ENCODE assay signal across 27 cellular contexts in the genomic region with DNA sequence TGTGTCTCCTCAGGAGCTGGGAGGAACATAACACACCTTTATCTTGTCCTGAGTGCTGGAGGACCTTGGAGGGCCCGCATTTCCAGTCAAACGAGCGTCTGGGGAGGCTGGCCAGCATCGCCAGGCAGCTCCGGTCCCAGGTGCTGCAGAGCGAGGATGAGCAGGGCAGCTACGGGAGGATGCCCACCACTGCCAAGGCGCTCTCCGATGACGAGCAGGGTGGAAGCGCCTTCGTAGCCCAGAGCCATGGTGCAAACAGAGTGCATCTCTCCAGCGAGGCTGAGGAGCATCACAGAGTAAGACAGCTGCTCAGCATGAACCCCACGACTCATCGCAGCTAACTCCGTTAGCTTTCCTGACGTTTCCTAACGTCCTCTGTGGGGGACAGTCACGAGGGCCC. TPM values are rescaled to one million over a fixed set of nuclear protein-coding genes. Genes with fewer than 3 reads are reported as not detected.
"Had no signal": no experiment of that assay in that cellular context is flagged by ENCODE, and none has a peak within 500 bp of the region (broad histone marks: within the 10 kb centered on the region; RNA-seq: fewer than 3 reads in every experiment).

No MANE protein-coding gene starts in this region.

- H3K27ac ChIP-seq: SJSA1, SK-N-MC had no signal

- ATAC-seq: HepG2 had no signal

- H3K36me3 ChIP-seq: SJSA1 had no signal

- DNase-seq: IMR-90, Kasumi-1, KG1, MV-4-11, NCI-H1048, NCI-H1105, NCI-H1417, NCI-H1436 treated with DMSO at 0.1 percent for 48 hours, NCI-H1694, NCI-H1930, NCI-H2081 treated with DMSO at 0.1 percent for 48 hours, NCI-H2171, NCI-H226, NCI-H446, NCI-H510A, NCI-H524 treated with DMSO at 0.1 percent for 48 hours, NCI-H69, NCI-H774, Right ventricle myocardium superior, RPMI8226, SIG-M5 had no signal

- FAIRE-seq: HepG2, RCC 7860 had no signal

- H3K4me3 ChIP-seq: SJSA1, SK-N-MC had no signal

- H3K4me1 ChIP-seq: SJSA1 had no signal

- H3K27me3 ChIP-seq: SJSA1 had no signal

RNA-seq across cellular contexts. Expression of gene TRIML1, which starts 0.4 kb away (rescaled TPM):
- total RNA-seq: HepG2, HT-29, IMR-90, MCF 10A, Right ventricle myocardium superior, SJSA1 had no signal
- polyA plus RNA-seq: HepG2, IMR-90 had no signal

RNA-seq across cellular contexts. Expression of gene TRIML2, which starts 30.3 kb away (rescaled TPM):
- total RNA-seq: HepG2, HT-29, Right ventricle myocardium superior, SJSA1 had no signal
- polyA plus RNA-seq: HepG2 had no signal
